In genomic region chr11:103936059-103936458, GRCh38 we compare ENCODE assay signal across 26 cellular contexts.
A peak's percentile ranks its signal among the peaks of the same experiment; 100 is the strongest.
DNase-seq lines count a peak whose midpoint lies in the region; ATAC-seq, FAIRE-seq and TF ChIP-seq lines count a peak whose summit lies in the region.
"Had no signal": no experiment of that assay in that cellular context is flagged by ENCODE, and none has a peak within 500 bp of the region (broad histone marks: within the 10 kb centered on the region; RNA-seq: fewer than 3 reads in every experiment).

No MANE protein-coding gene starts in this region.

- POLR2A ChIA-PET in PC-3 (lab: Charles Lee; ENCODE audit: unreplicated experiment) = no interaction called here

- no peaks in the 10 kb centered on the region for H3K9me3 ChIP-seq in PC-3 (ENCODE audit: low read length)
- no peaks in the 10 kb centered on the region for H3K9me3 ChIP-seq in small intestine (ENCODE audit: control insufficient read depth, low read depth)
- H3K9me3 ChIP-seq: colonic mucosa had no signal

- no peak overlapping the region for H3K9ac ChIP-seq in PC-3 (ENCODE audit: low read length)

- H3K27me3 ChIP-seq in PC-3 (ENCODE audit: low read length) = no peaks in the 10 kb centered on the region
- no peaks in the 10 kb centered on the region for H3K27me3 ChIP-seq in small intestine (ENCODE audit: control insufficient read depth in 2 of 2, insufficient read depth in 2 of 2, low read length in 2 of 2)
- H3K27me3 ChIP-seq: colonic mucosa had no signal

- no TSS peak for BruUV-seq in PC-3 (replicated peaks; lab: Mats Ljungman, UMichigan)

- no peaks in the 10 kb centered on the region for H4K20me1 ChIP-seq in PC-3 (ENCODE audit: low read length)

- no peaks in the 10 kb centered on the region for H3K79me2 ChIP-seq in PC-3 (ENCODE audit: low read length)

- CTCF ChIA-PET in PC-3 (lab: Charles Lee) = no interaction called here

- H3K36me3 ChIP-seq in PC-3 (ENCODE audit: low read depth, low read length) = no peaks in the 10 kb centered on the region
- no peaks in the 10 kb centered on the region for H3K36me3 ChIP-seq in small intestine (ENCODE audit: control insufficient read depth in 2 of 2, insufficient read depth in 2 of 2, low read length in 2 of 2)
- H3K36me3 ChIP-seq: colonic mucosa had no signal

- TF ChIP-seq CTCF in PC-3 (conservative IDR thresholded peaks at IDR 0.05; ENCODE audit: low read depth, low read length) (no peak), fibroblast of mammary gland (conservative IDR thresholded peaks at IDR 0.05; ENCODE audit: control insufficient read depth, insufficient read depth, low read depth, low read length) (no peak), lower leg skin (IDR thresholded peaks at IDR 0.05) (no peak)

- no peak overlapping the region for H3K4me2 ChIP-seq in PC-3 (ENCODE audit: low read length)
- H3K4me2 ChIP-seq: smooth muscle cell had no signal

- intact Hi-C loops in PC-3 (cut with micrococcal nuclease) = no loop called here
- intact Hi-C loops in lower leg skin (cut with DNase I; ENCODE audit: low total_unique reads) = no loop called here

- H3K4me1 ChIP-seq in PC-3 (ENCODE audit: insufficient read depth, low read length) (peaks cover 13% of the 10 kb centered on the region), small intestine (ENCODE audit: control insufficient read depth in 2 of 2, insufficient read depth in 1 of 2, low read depth in 1 of 2, low read length in 1 of 2) (no peaks in the 10 kb centered on the region)
- H3K4me1 ChIP-seq: colonic mucosa had no signal

- DNase-seq in PC-3 (peak; percentile 24), fibroblast of mammary gland (ENCODE audit: low read depth) (peak; percentile 64), dermis blood vessel endothelial cell (no peak), small intestine (no peak), lower leg skin (ENCODE audit: low spot score in 2 of 2) (no peak), NCI-H1048 (lab: John Stamatoyannopoulos, UW) (no peak)
- DNase-seq: activated CD4-positive, alpha-beta T cell treated with anti-CD3 and anti-CD28 coated beads, Interleukin-2, amount 50 U/mL, for 48 hours; activated CD8-positive, alpha-beta memory T cell treated with anti-CD3 and anti-CD28 coated beads, Interleukin-2, amount 50 U/mL, for 48 hours; CD8-positive, alpha-beta memory T cell; colonic mucosa; DMS153; endodermal cell; GF-D8; glutamatergic neuron; mesenchymal stem cell; NCI-H1436; NCI-H2107; NCI-H510A treated with DMSO at 0.1 percent for 48 hours; nucleus accumbens; stimulated activated CD4-positive, alpha-beta T cell treated with anti-CD3 and anti-CD28 coated beads, Interleukin-4, amount 100 ng/mL, for 1 hour; stimulated activated naive CD4-positive, alpha-beta T cell had no signal

- ATAC-seq in GM18858 (IDR thresholded peaks at IDR 0.05; ENCODE audit: unreplicated experiment) (peak; percentile 54), HG02798 (IDR thresholded peaks at IDR 0.05; ENCODE audit: poor library complexity, unreplicated experiment) (peak; percentile 56), PC-3 (no peak)
- ATAC-seq: HCT116, WTC11 had no signal

- WGBS in small intestine, 3 donors = 61 to 91% (median 83%) methylated on average over 1 of the region's 1 CpG
- WGBS in lower leg skin, 2 donors = 18 to 30% methylated on average over 1 of the region's 1 CpG

- no peak for FAIRE-seq in small intestine (lab: Jason Lieb, UNC)

- no peaks in the 10 kb centered on the region for H3K9me2 ChIP-seq in PC-3 (replicated peaks; ENCODE audit: low read length)

- no peak overlapping the region for H2AFZ ChIP-seq in PC-3 (ENCODE audit: low read length)

- TF ChIP-seq POLR2A in lower leg skin (IDR thresholded peaks at IDR 0.05) = no peak

- H3K4me3 ChIP-seq in PC-3 (ENCODE audit: low read length) (no peak overlapping the region), fibroblast of mammary gland (ENCODE audit: control insufficient read depth, low read depth, low read length) (no peak overlapping the region), small intestine (ENCODE audit: low read depth in 1 of 2, low read length in 2 of 2) (no peak overlapping the region), lower leg skin (ENCODE audit: low read depth, poor library complexity, severe bottlenecking) (no peak overlapping the region)
- H3K4me3 ChIP-seq: colonic mucosa, smooth muscle cell had no signal

- H3K27ac ChIP-seq in PC-3 (ENCODE audit: low read length) (no peak overlapping the region), small intestine (ENCODE audit: low read depth in 1 of 2, low read length in 1 of 2) (no peak overlapping the region)
- H3K27ac ChIP-seq: colonic mucosa had no signal

- no peaks in the 10 kb centered on the region for H3F3A ChIP-seq in PC-3 (ENCODE audit: low read length, unreplicated experiment)

Comparison
In these comparisons a context has a peak if more than half of its experiments do, and no peak if none do; other contexts are left out.
1. DNase-seq: peak in PC-3 (single experiment) and fibroblast of mammary gland (single experiment); none in dermis blood vessel endothelial cell (single experiment), small intestine (single experiment), lower leg skin (0 of 2) and NCI-H1048 (single experiment).